Comparison of ENCODE assay signal across 18 cellular contexts in the genomic region with DNA sequence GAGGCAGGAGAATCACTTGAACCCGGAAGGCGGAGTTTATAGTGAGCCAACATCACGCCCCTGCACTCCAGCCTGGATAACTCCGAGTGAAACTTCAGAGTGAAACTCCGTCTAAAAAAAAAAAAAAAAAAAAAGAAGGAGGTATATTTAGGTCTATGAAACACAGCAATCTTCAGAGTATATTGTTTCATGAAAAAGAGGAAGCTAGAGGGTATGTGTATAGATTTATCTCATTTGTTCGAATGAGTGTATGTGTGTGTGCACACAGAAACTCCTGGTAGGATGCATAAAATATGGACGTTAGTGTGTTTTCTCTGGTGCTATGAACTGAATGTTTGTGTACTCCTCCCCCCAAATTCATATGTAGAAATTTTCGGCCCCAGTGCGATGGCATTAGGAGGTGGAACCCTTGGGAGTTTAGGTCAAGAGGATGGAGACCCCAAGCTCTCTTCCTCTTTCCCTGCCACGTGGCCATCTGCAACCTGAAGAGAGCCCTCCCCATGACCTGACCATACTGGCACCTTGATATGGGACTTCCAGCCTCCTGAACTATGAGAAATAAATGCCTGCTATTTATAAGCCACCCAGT.
A peak's percentile ranks its signal among the peaks of the same experiment; 100 is the strongest.
DNase-seq lines count a peak whose midpoint lies in the region; ATAC-seq, FAIRE-seq and TF ChIP-seq lines count a peak whose summit lies in the region.
"Had no signal": no experiment of that assay in that cellular context is flagged by ENCODE, and none has a peak within 500 bp of the region (broad histone marks: within the 10 kb centered on the region; RNA-seq: fewer than 3 reads in every experiment).

No MANE protein-coding gene starts in this region.

- H3K27ac ChIP-seq in DOHH2 (ENCODE audit: low read depth, low read length) = peak overlapping the region; percentile 100
- H3K27ac ChIP-seq in OCI-LY3 (ENCODE audit: low read length) = peak overlapping the region; percentile 87
- no peak overlapping the region for H3K27ac ChIP-seq in left lung
- H3K27ac ChIP-seq: testis had no signal

- POLR2A ChIA-PET in HEK293T (lab: Yijun Ruan, JAX) = no interaction called here

- H3K4me2 ChIP-seq in DOHH2 (ENCODE audit: low read length) (peak overlapping the region; percentile 99), OCI-LY3 (ENCODE audit: low read length) (peak overlapping the region; percentile 66)

- peaks cover 64% of the 10 kb centered on the region for H3K79me2 ChIP-seq in DOHH2 (ENCODE audit: control insufficient read depth, low read length)
- H3K79me2 ChIP-seq in OCI-LY3 (ENCODE audit: low read length) = peaks cover 4% of the 10 kb centered on the region; the same call in 1 of the 2 replicates

- in situ Hi-C loops in KBM-7 (cut with MboI; ENCODE audit: low pct_unique_long_range_greater_than_20kb, low sequenced_read_pairs) = no loop called here

- intact Hi-C loops in left lung (cut with DNase I) = no loop called here

- TF ChIP-seq CTCF in DOHH2 (IDR thresholded peaks at IDR 0.05; ENCODE audit: low read depth, low read length, poor library complexity, severe bottlenecking) (no peak), OCI-LY3 (IDR thresholded peaks at IDR 0.05; ENCODE audit: low read depth, low read length) (no peak), left lung (IDR thresholded peaks at IDR 0.05) (no peak), D721Med (IDR thresholded peaks at IDR 0.05; ENCODE audit: insufficient read depth, missing control alignments) (no peak)

- H3K36me3 ChIP-seq in DOHH2 (ENCODE audit: control insufficient read depth, low read length) (peaks cover 69% of the 10 kb centered on the region), OCI-LY3 (replicated peaks; ENCODE audit: low read depth, low read length) (peaks cover 11% of the 10 kb centered on the region), left lung (no peaks in the 10 kb centered on the region), H7 (replicated peaks; ENCODE audit: control insufficient read depth, insufficient read depth, low read length) (no peaks in the 10 kb centered on the region)

- H3K4me1 ChIP-seq in DOHH2 (ENCODE audit: control insufficient read depth, low read length) = peaks cover 96% of the 10 kb centered on the region
- H3K4me1 ChIP-seq in OCI-LY3 (ENCODE audit: low read length) = peaks cover 64% of the 10 kb centered on the region
- peaks cover 11 to 24% of the 10 kb centered on the region in 2 donors for H3K4me1 ChIP-seq in left lung

- DNase-seq in KBM-7 = peak; percentile 69
- peak; percentile 12 to 19 for DNase-seq in left lung
- no peak for DNase-seq in HEK293T (ENCODE audit: extremely low spot score)
- no peak for DNase-seq in D721Med (ENCODE audit: insufficient read length, low spot score)
- DNase-seq in H7 = no peak
- no peak for DNase-seq in stimulated activated CD4-positive, alpha-beta T cell treated with anti-CD3 and anti-CD28 coated beads, Interleukin-4, amount 100 ng/mL, for 1 hour
- DNase-seq: activated CD8-positive, alpha-beta memory T cell treated with anti-CD3 and anti-CD28 coated beads, Interleukin-2, amount 10 ng/mL, durations not matched to agents 7 days and 5 days; activated gamma-delta T cell treated with Interleukin-2 at 50 U/mL for 16 hours; GDM1; NCI-H187; NCI-H446 treated with DMSO at 0.1 percent for 48 hours; occipital lobe; PC-3; stimulated activated CD4-positive, alpha-beta T cell treated with anti-CD3 and anti-CD28 coated beads, Interleukin-1b, Interleukin-23, amount 100 ng/mL, for 48 hours; SW 1271; testis had no signal

- H3K9ac ChIP-seq in OCI-LY3 (ENCODE audit: low read length) = peak overlapping the region; percentile 52

- no peaks in the 10 kb centered on the region for H3K27me3 ChIP-seq in DOHH2 (ENCODE audit: control insufficient read depth, low read length)
- H3K27me3 ChIP-seq in OCI-LY3 (ENCODE audit: low read depth, low read length) = no peaks in the 10 kb centered on the region
- H3K27me3 ChIP-seq in left lung = no peaks in the 10 kb centered on the region
- no peaks in the 10 kb centered on the region for H3K27me3 ChIP-seq in H7 (ENCODE audit: control insufficient read depth, insufficient read depth, low read length)
- H3K27me3 ChIP-seq: testis had no signal

- H3K9me3 ChIP-seq in DOHH2 (ENCODE audit: control insufficient read depth, insufficient read depth, low read length) (peaks cover 13% of the 10 kb centered on the region; the same call in 1 of the 2 replicates), OCI-LY3 (ENCODE audit: insufficient read depth, low read length) (no peaks in the 10 kb centered on the region; the same call in 1 of the 2 replicates), left lung (no peaks in the 10 kb centered on the region)
- H3K9me3 ChIP-seq: testis had no signal

- peaks cover 51% of the 10 kb centered on the region for H3F3A ChIP-seq in DOHH2 (ENCODE audit: control insufficient read depth, insufficient read depth)

- FAIRE-seq in D721Med (lab: Jason Lieb, UNC) = no peak

- CTCF ChIA-PET in HEK293T (lab: Yijun Ruan, JAX) = interaction anchor here (0.6 kb wide), 2 partner anchors 187 to 369 kb away, joined by 4 to 7 read pairs; no protein-coding TSS in a partner anchor

- no peaks in the 10 kb centered on the region for H3K9me2 ChIP-seq in DOHH2 (replicated peaks; ENCODE audit: control insufficient read depth, low read length)

- H3K4me3 ChIP-seq in DOHH2 (ENCODE audit: low read length) (peak overlapping the region; percentile 96), OCI-LY3 (ENCODE audit: low read length) (peak overlapping the region; percentile 69), left lung (peak overlapping the region in 1 of 2 donors; percentile 28), H7 (ENCODE audit: insufficient read depth, low read depth, low read length) (no peak overlapping the region)
- H3K4me3 ChIP-seq: testis had no signal

- no peak for ATAC-seq in left lung
- ATAC-seq: activated CD8-positive, alpha-beta memory T cell treated with anti-CD3 and anti-CD28 coated beads, Interleukin-2, amount 10 ng/mL, durations not matched to agents 7 days and 5 days; PC-3 had no signal

- H4K20me1 ChIP-seq in DOHH2 (ENCODE audit: control insufficient read depth, insufficient read depth, low read depth, low read length) (no peaks in the 10 kb centered on the region), OCI-LY3 (ENCODE audit: insufficient read depth, low read length) (no peaks in the 10 kb centered on the region)

- no peak overlapping the region for H2AFZ ChIP-seq in OCI-LY3 (ENCODE audit: low read depth, low read length)

TF ChIP-seq in HEK293T, 16 proteins besides CTCF, POLR2A, EP300 and RAD21:
- no peak for TF ChIP-seq ELF4 (IDR thresholded peaks at IDR 0.05)
- TF ChIP-seq ZNF384 (IDR thresholded peaks at IDR 0.05) = no peak
- TF ChIP-seq ARNT (IDR thresholded peaks at IDR 0.05) = no peak
- TF ChIP-seq, protein P1, sequence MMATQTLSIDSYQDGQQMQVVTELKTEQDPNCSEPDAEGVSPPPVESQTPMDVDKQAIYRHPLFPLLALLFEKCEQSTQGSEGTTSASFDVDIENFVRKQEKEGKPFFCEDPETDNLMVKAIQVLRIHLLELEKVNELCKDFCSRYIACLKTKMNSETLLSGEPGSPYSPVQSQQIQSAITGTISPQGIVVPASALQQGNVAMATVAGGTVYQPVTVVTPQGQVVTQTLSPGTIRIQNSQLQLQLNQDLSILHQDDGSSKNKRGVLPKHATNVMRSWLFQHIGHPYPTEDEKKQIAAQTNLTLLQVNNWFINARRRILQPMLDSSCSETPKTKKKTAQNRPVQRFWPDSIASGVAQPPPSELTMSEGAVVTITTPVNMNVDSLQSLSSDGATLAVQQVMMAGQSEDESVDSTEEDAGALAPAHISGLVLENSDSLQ (IDR thresholded peaks at IDR 0.05) = no peak
- no peak for TF ChIP-seq L3MBTL2 (conservative IDR thresholded peaks at IDR 0.05)
- TF ChIP-seq CTBP1 (IDR thresholded peaks at IDR 0.05; ENCODE audit: borderline replicate concordance) = no peak
- no peak for TF ChIP-seq HDGF (IDR thresholded peaks at IDR 0.05; ENCODE audit: borderline replicate concordance)
- TF ChIP-seq LEF1 (IDR thresholded peaks at IDR 0.05; ENCODE audit: borderline replicate concordance) = no peak

Comparison
In these comparisons a context has a peak if more than half of its experiments do, and no peak if none do; other contexts are left out.
1. H3K27ac ChIP-seq: peak in DOHH2 (single experiment) and OCI-LY3 (single experiment); none in left lung (0 of 2).
2. DNase-seq: peak in KBM-7 (single experiment) and left lung (2 of 2); none in HEK293T (single experiment), D721Med (single experiment), H7 (single experiment) and stimulated activated CD4-positive, alpha-beta T cell treated with anti-CD3 and anti-CD28 coated beads, Interleukin-4, amount 100 ng/mL, for 1 hour (single experiment).